24 cellular contexts compared by ENCODE assay signal in genomic region chrX:68506649-68507048, GRCh38.
"Had no signal": no experiment of that assay in that cellular context is flagged by ENCODE, and none has a peak within 500 bp of the region (broad histone marks: within the 10 kb centered on the region; RNA-seq: fewer than 3 reads in every experiment).

No MANE protein-coding gene starts in this region.

- H3K4me3 Mint-ChIP-seq: memory B cell; natural killer cell treated with Interleukin-12 subunit alpha and Interleukin-12 subunit beta and Interleukin-15 and Interleukin-18, amount 100 ng/mL, for 72 hours; stimulated activated memory B cell treated with anti-CD40 and anti-IgM and Interleukin-4, amounts not matched to agents 10 μg/mL and 1 μg/mL and 100 μg/mL, for 72 hours; type B pancreatic cell had no signal

- H3K27ac Mint-ChIP-seq: natural killer cell treated with Interleukin-12 subunit alpha and Interleukin-12 subunit beta and Interleukin-15 and Interleukin-18, amount 100 ng/mL, for 72 hours; stimulated activated memory B cell treated with anti-CD40 and anti-IgM and Interleukin-4, amounts not matched to agents 10 μg/mL and 1 μg/mL and 100 μg/mL, for 72 hours; type B pancreatic cell had no signal

- H3K36me3 Mint-ChIP-seq: natural killer cell treated with Interleukin-12 subunit alpha and Interleukin-12 subunit beta and Interleukin-15 and Interleukin-18, amount 100 ng/mL, for 72 hours; type B pancreatic cell had no signal

- H3K9me3 ChIP-seq: heart right ventricle, mucosa of descending colon, pancreas, prostate gland, tibial nerve, uterus had no signal

- H3K36me3 ChIP-seq: pancreas, prostate gland, tibial nerve, uterus had no signal

- H3K4me2 ChIP-seq: hepatocyte had no signal

- H3K27me3 ChIP-seq: heart right ventricle, hepatocyte, uterus had no signal

- H3K4me1 ChIP-seq: pancreas, prostate gland, uterus had no signal

- H3K9me3 Mint-ChIP-seq: memory B cell; naive thymus-derived CD4-positive, alpha-beta T cell; natural killer cell treated with Interleukin-12 subunit alpha and Interleukin-12 subunit beta and Interleukin-15 and Interleukin-18, amount 100 ng/mL, for 72 hours; stimulated activated memory B cell treated with anti-CD40 and anti-IgM and Interleukin-4, amounts not matched to agents 10 μg/mL and 1 μg/mL and 100 μg/mL, for 72 hours; stimulated activated naive CD8-positive, alpha-beta T cell treated with anti-CD3 and anti-CD28 coated beads, Interleukin-15, amount 100 ng/mL, for 72 hours; type B pancreatic cell had no signal

- H3K27me3 Mint-ChIP-seq: memory B cell; naive thymus-derived CD4-positive, alpha-beta T cell; stimulated activated memory B cell treated with anti-CD40 and anti-IgM and Interleukin-4, amounts not matched to agents 10 μg/mL and 1 μg/mL and 100 μg/mL, for 72 hours; stimulated activated naive CD8-positive, alpha-beta T cell treated with anti-CD3 and anti-CD28 coated beads, Interleukin-15, amount 100 ng/mL, for 72 hours; type B pancreatic cell had no signal

- ATAC-seq: left lobe of liver; mucosa of descending colon; naive thymus-derived CD4-positive, alpha-beta T cell; natural killer cell treated with Interleukin-12 subunit alpha and Interleukin-12 subunit beta and Interleukin-15 and Interleukin-18, amount 100 ng/mL, for 72 hours; pancreas; sciatic nerve; stimulated activated memory B cell treated with anti-CD40 and anti-IgM and Interleukin-4, amounts not matched to agents 10 μg/mL and 1 μg/mL and 100 μg/mL, for 72 hours; stimulated activated naive CD8-positive, alpha-beta T cell treated with anti-CD3 and anti-CD28 coated beads, Interleukin-15, amount 100 ng/mL, for 72 hours had no signal

- H3K27ac ChIP-seq: hepatocyte, pancreas, prostate gland, skin epidermis, tibial nerve, uterus had no signal

- H2AFZ ChIP-seq: hepatocyte had no signal

- H3K4me3 ChIP-seq: heart right ventricle, hepatocyte, lung, mucosa of descending colon, pancreas, prostate gland, skin epidermis, tibial nerve, uterus had no signal

- DNase-seq: heart right ventricle; islet precursor cell; midbrain; mucosa of descending colon; naive thymus-derived CD4-positive, alpha-beta T cell; pancreas; posterior cingulate gyrus; stimulated activated CD4-positive, alpha-beta T cell treated with anti-CD3 and anti-CD28 coated beads, Interleukin-4, amount 100 ng/mL, for 4 hours; stimulated activated CD8-positive, alpha-beta memory T cell treated with anti-CD3 and anti-CD28 coated beads, Interleukin-4, amount 100 ng/mL, for 48 hours; stimulated activated naive CD4-positive, alpha-beta T cell treated with Interleukin-2 at 50 U/mL for 16 hours; stimulated activated naive CD8-positive, alpha-beta T cell treated with anti-CD3 and anti-CD28 coated beads, Interleukin-15, amount 100 ng/mL, for 72 hours; substantia nigra; uterus had no signal
